In genomic region chr3:179771797-179772196, GRCh38 we compare ENCODE assay signal across 17 cellular contexts.
DNase-seq lines count a peak whose midpoint lies in the region; ATAC-seq, FAIRE-seq and TF ChIP-seq lines count a peak whose summit lies in the region.
"Had no signal": no experiment of that assay in that cellular context is flagged by ENCODE, and none has a peak within 500 bp of the region (broad histone marks: within the 10 kb centered on the region; RNA-seq: fewer than 3 reads in every experiment).

No MANE protein-coding gene starts in this region.

- no peaks in the 10 kb centered on the region for H3K9me2 ChIP-seq in SK-N-SH

- DNase-seq in HepG2 (ENCODE audit: low spot score), result no peak
- DNase-seq in right lobe of liver, result no peak
- peak; percentile 3 for DNase-seq in MV-4-11 (lab: John Stamatoyannopoulos, UW)
- DNase-seq in epithelial cell of esophagus (ENCODE audit: low read depth), result peak; percentile 22
- no peak for DNase-seq in upper lobe of right lung
- DNase-seq in prostate gland (ENCODE audit: low spot score), result no peak
- no peak for DNase-seq in SK-N-SH
- DNase-seq: C1 segment of cervical spinal cord, GOT3, NCI-H1092 treated with DMSO at 0.1 percent for 48 hours, NCI-H1694, NCI-H526 treated with DMSO at 0.1 percent for 48 hours, T-cell had no signal

- TF ChIP-seq EP300 in HepG2 (IDR thresholded peaks at IDR 0.05; ENCODE audit: low read depth in 2 of 2, low read length in 2 of 2) (no peak), HepG2 (CRISPR knock-in tag; IDR thresholded peaks at IDR 0.05; ENCODE audit: borderline replicate concordance) (no peak), SK-N-SH (IDR thresholded peaks at IDR 0.05; ENCODE audit: borderline replicate concordance in 1 of 2, low read depth in 1 of 2, low read length in 1 of 2) (no peak)

- TSS peak; percentile 25 for BruUV-seq in HepG2 (replicated peaks; lab: Mats Ljungman, UMichigan)

- no peak overlapping the region for H3K9ac ChIP-seq in HepG2 (ENCODE audit: insufficient read depth, low read depth, low read length)
- H3K9ac ChIP-seq in SK-N-SH, result no peak overlapping the region

- peaks cover 25 to 61% of the 10 kb centered on the region in 2 experiments for H3K36me3 ChIP-seq in HepG2 (replicated peaks in 1 of 2; ENCODE audit: control insufficient read depth in 1 of 2, insufficient read depth in 2 of 2, low read length in 2 of 2)
- peaks cover 0 to 3% (median 2%) of the 10 kb centered on the region in 4 donors for H3K36me3 ChIP-seq in right lobe of liver
- peaks cover 13% of the 10 kb centered on the region for H3K36me3 ChIP-seq in upper lobe of right lung
- H3K36me3 ChIP-seq in prostate gland, result no peaks in the 10 kb centered on the region
- H3K36me3 ChIP-seq in SK-N-SH (replicated peaks in 1 of 2; ENCODE audit: control insufficient read depth in 1 of 2, insufficient read depth in 2 of 2, low read length in 1 of 2), result peaks cover 14 to 31% of the 10 kb centered on the region in 2 experiments

- intact Hi-C loops in HepG2 (cut with micrococcal nuclease; ENCODE audit: unreplicated experiment) (no loop called here), right lobe of liver (cut with DNase I) (no loop called here), upper lobe of right lung (cut with DNase I) (no loop called here), prostate gland (cut with DNase I) (no loop called here)

- H4K20me1 ChIP-seq in HepG2 (ENCODE audit: insufficient read depth, low read length), result no peaks in the 10 kb centered on the region
- no peaks in the 10 kb centered on the region for H4K20me1 ChIP-seq in SK-N-SH (ENCODE audit: insufficient read depth)

- H3K27me3 ChIP-seq in HepG2 (ENCODE audit: control insufficient read depth in 1 of 2, insufficient read depth in 2 of 2, low read length in 2 of 2) (no peaks in the 10 kb centered on the region), right lobe of liver (no peaks in the 10 kb centered on the region), upper lobe of right lung (no peaks in the 10 kb centered on the region), prostate gland (replicated peaks; ENCODE audit: insufficient read depth) (no peaks in the 10 kb centered on the region), SK-N-SH (ENCODE audit: insufficient read depth) (no peaks in the 10 kb centered on the region)

- WGBS in HepG2 (ENCODE audit: low lambda C conversion rate), result 94% methylated on average over 4 of the region's 4 CpGs
- WGBS in right lobe of liver (ENCODE audit: insufficient coverage, low coverage, low lambda C conversion rate, missing lambda C conversion rate), result 95% methylated on average over 4 of the region's 4 CpGs
- WGBS in prostate gland, result 93% methylated on average over 4 of the region's 4 CpGs
- WGBS in SK-N-SH (ENCODE audit: low lambda C conversion rate), result 95% methylated on average over 4 of the region's 4 CpGs

- H3K4me3 ChIP-seq in HepG2 (replicated peaks in 1 of 3; ENCODE audit: insufficient read depth in 1 of 3, low read depth in 2 of 3, low read length in 3 of 3) (no peak overlapping the region), right lobe of liver (no peak overlapping the region), epithelial cell of esophagus (ENCODE audit: low read length) (no peak overlapping the region), upper lobe of right lung (no peak overlapping the region), prostate gland (no peak overlapping the region), SK-N-SH (ENCODE audit: low read depth in 2 of 2, low read length in 1 of 2) (no peak overlapping the region)
- H3K4me3 ChIP-seq: K562 had no signal

- CTCF ChIA-PET in HepG2 (lab: Yijun Ruan, JAX; ENCODE audit: low intra/inter-chr PET ratio, low total read pairs), result no interaction called here
- CTCF ChIA-PET in SK-N-SH (lab: Yijun Ruan, JAX), result no interaction called here

- FAIRE-seq in HepG2 (lab: Jason Lieb, UNC), result no peak
- FAIRE-seq: A204.1, GM12892, K562 had no signal

- in situ Hi-C loops in HepG2 (cut with HindIII; ENCODE audit: extremely low pct_ligation_motif_present, low pct_unique_long_range_greater_than_20kb), result no loop called here

- H3K79me2 ChIP-seq in HepG2 (ENCODE audit: insufficient read depth, low read length), result no peaks in the 10 kb centered on the region
- H3K79me2 ChIP-seq in SK-N-SH (ENCODE audit: insufficient read depth), result no peaks in the 10 kb centered on the region

- H2AFZ ChIP-seq in HepG2 (ENCODE audit: low read length) (no peak overlapping the region), SK-N-SH (ENCODE audit: low read depth) (no peak overlapping the region)

- H3K4me1 ChIP-seq in HepG2 (ENCODE audit: insufficient read depth, low read length) (peaks cover 13% of the 10 kb centered on the region), right lobe of liver (no peaks in the 10 kb centered on the region), upper lobe of right lung (peaks cover 3% of the 10 kb centered on the region), prostate gland (replicated peaks) (no peaks in the 10 kb centered on the region), SK-N-SH (ENCODE audit: control insufficient read depth in 1 of 2, insufficient read depth in 2 of 2, low read depth in 1 of 2, low read length in 1 of 2) (peaks cover 7 to 26% of the 10 kb centered on the region in 2 experiments)

- ATAC-seq in HepG2, result no peak
- ATAC-seq in right lobe of liver, result no peak
- peak; percentile 60 for ATAC-seq in upper lobe of right lung
- ATAC-seq in GM19351 (IDR thresholded peaks at IDR 0.05; ENCODE audit: unreplicated experiment), result no peak
- ATAC-seq: K562, T-cell had no signal

- no peak for TF ChIP-seq RAD21 in HepG2 (CRISPR knock-in tag; IDR thresholded peaks at IDR 0.05)
- no peak for TF ChIP-seq RAD21 in SK-N-SH (IDR thresholded peaks at IDR 0.05; ENCODE audit: low read length)

- H3K9me3 ChIP-seq in HepG2 (ENCODE audit: low read length) (no peaks in the 10 kb centered on the region), right lobe of liver (no peaks in the 10 kb centered on the region), upper lobe of right lung (no peaks in the 10 kb centered on the region), prostate gland (no peaks in the 10 kb centered on the region), SK-N-SH (no peaks in the 10 kb centered on the region)

- TF ChIP-seq POLR2A in HepG2 (IDR thresholded peaks at IDR 0.05; ENCODE audit: insufficient read depth in 1 of 2, low read depth in 2 of 2, low read length in 2 of 2) (no peak), right lobe of liver (IDR thresholded peaks at IDR 0.05) (no peak), prostate gland (IDR thresholded peaks at IDR 0.05) (no peak)

- TF ChIP-seq CTCF in HepG2 (CRISPR knock-in tag; IDR thresholded peaks at IDR 0.05) (no peak), right lobe of liver (IDR thresholded peaks at IDR 0.05) (no peak), epithelial cell of esophagus (IDR thresholded peaks at IDR 0.05; ENCODE audit: insufficient read depth, low read depth, low read length, missing control alignments) (no peak), upper lobe of right lung (IDR thresholded peaks at IDR 0.05) (no peak), prostate gland (IDR thresholded peaks at IDR 0.05) (no peak), SK-N-SH (IDR thresholded peaks at IDR 0.05) (no peak)

- H3K27ac ChIP-seq in HepG2 (ENCODE audit: extremely low read length, insufficient read depth, low read length) (no peak overlapping the region), right lobe of liver (no peak overlapping the region), upper lobe of right lung (no peak overlapping the region), prostate gland (no peak overlapping the region), SK-N-SH (ENCODE audit: low read depth in 2 of 2, low read length in 1 of 2) (no peak overlapping the region)

- POLR2A ChIA-PET in HepG2 (lab: Yijun Ruan, JAX), result no interaction called here
- POLR2A ChIA-PET in SK-N-SH (lab: Yijun Ruan, JAX), result no interaction called here

- H3F3A ChIP-seq in SK-N-SH (replicated peaks; ENCODE audit: insufficient read depth), result peaks cover 13% of the 10 kb centered on the region

- no peak overlapping the region for H3K4me2 ChIP-seq in HepG2 (ENCODE audit: low read depth, low read length)
- no peak overlapping the region for H3K4me2 ChIP-seq in SK-N-SH

TF ChIP-seq in HepG2, 621 proteins besides CTCF, POLR2A, EP300 and RAD21 (continues in another document):
- TF ChIP-seq MLLT10 (CRISPR knock-in tag; IDR thresholded peaks at IDR 0.05) (no peak), CEBPB (IDR thresholded peaks at IDR 0.05; ENCODE audit: borderline replicate concordance, low read depth, low read length) (no peak), SETDB1 (CRISPR knock-in tag; IDR thresholded peaks at IDR 0.05; ENCODE audit: borderline replicate concordance) (no peak), NFE2L1 (CRISPR knock-in tag; IDR thresholded peaks at IDR 0.05; ENCODE audit: borderline replicate concordance) (no peak), ZNF496 (CRISPR knock-in tag; IDR thresholded peaks at IDR 0.05; ENCODE audit: insufficient replicate concordance) (no peak), ZNF713 (CRISPR knock-in tag; IDR thresholded peaks at IDR 0.05) (no peak), ZNF296 (CRISPR knock-in tag; conservative IDR thresholded peaks at IDR 0.05) (no peak), PHF5A (CRISPR knock-in tag; IDR thresholded peaks at IDR 0.05; ENCODE audit: low read depth, unreplicated experiment) (no peak), U2AF1 (optimal IDR thresholded peaks at IDR 0.05; ENCODE audit: low read depth, low read length) (no peak), MAZ (IDR thresholded peaks at IDR 0.05; ENCODE audit: borderline replicate concordance, low read depth, low read length) (no peak), MAZ (CRISPR knock-in tag; IDR thresholded peaks at IDR 0.05; ENCODE audit: low read depth) (no peak), ZNF543 (CRISPR knock-in tag; IDR thresholded peaks at IDR 0.05) (no peak)

TF ChIP-seq in SK-N-SH, 30 proteins besides CTCF, POLR2A, EP300 and RAD21:
- TF ChIP-seq SIN3A (IDR thresholded peaks at IDR 0.05; ENCODE audit: borderline replicate concordance, low read depth, low read length) (no peak), RCOR1 (IDR thresholded peaks at IDR 0.05; ENCODE audit: low read length) (no peak)

Comparison
In these comparisons a context has a peak if more than half of its experiments do, and no peak if none do; other contexts are left out.
1. DNase-seq: peak in MV-4-11 (single experiment) and epithelial cell of esophagus (single experiment); none in HepG2 (single experiment), right lobe of liver (0 of 3), upper lobe of right lung (single experiment), prostate gland (single experiment) and SK-N-SH (single experiment).